ENCODE assay signal across 21 cellular contexts in the genomic region with DNA sequence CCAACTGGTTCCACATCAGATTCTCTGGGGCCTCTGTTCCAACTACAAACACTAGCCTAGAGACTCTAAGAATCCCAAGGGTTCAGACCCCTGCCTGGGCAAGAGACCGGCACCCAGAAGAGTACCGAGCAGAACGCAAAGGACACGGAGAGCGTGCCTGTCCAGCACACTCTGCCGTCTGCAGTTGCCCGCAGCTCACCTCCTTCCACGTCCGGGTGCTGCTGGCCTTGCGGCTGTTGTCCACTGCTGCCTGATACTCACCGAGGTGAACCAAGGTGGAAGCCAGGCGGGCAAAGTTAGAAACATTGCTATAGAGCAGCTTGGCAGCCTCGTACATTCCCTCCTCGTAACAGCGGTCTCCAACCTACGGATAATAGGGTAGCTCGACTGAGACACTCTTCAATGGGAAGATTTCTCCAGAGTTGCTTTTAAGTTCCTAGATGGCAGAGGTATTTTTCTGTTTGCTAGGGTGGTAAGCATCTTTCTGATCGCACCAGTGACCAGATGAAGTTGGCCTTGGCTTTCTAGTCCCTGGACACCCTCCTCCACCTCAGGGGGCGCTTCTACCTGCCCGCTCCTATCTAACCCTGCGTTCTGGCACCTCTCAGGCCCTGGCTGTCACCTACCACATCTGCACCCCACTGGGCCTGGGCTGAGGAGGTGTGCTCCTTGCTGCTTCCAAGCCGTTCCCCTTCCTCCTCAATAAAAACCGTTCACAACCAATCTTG. TPM values are rescaled to one million over a fixed set of nuclear protein-coding genes. Genes with fewer than 3 reads are reported as not detected.
DNase-seq lines count a peak whose midpoint lies in the region; TF ChIP-seq lines count a peak whose summit lies in the region.
"Had no signal": no experiment of that assay in that cellular context is flagged by ENCODE, and none has a peak within 500 bp of the region (broad histone marks: within the 10 kb centered on the region; RNA-seq: fewer than 3 reads in every experiment).

No MANE protein-coding gene starts in this region.

- POLR2A ChIA-PET in RWPE1 (lab: Yijun Ruan, JAX; ENCODE audit: low non-redundant PET), result no interaction called here

- H2AFZ ChIP-seq in osteoblast (ENCODE audit: low read length), result no peak overlapping the region
- H2AFZ ChIP-seq: GM23338 had no signal

- no peaks in the 10 kb centered on the region for H3K79me2 ChIP-seq in osteoblast (ENCODE audit: insufficient read depth, low read length)

- no peaks in the 10 kb centered on the region for H4K20me1 ChIP-seq in osteoblast (ENCODE audit: insufficient read depth, low read length)
- H4K20me1 ChIP-seq: BLaER1 treated with 17β-estradiol and CSF1 and Interleukin-3, amounts not matched to agents 10 nM and 100 nM had no signal

- DNase-seq in RWPE1 (ENCODE audit: low spot score) (no peak), chondrocyte (ENCODE audit: low spot score) (peak; percentile 72), osteoblast (ENCODE audit: insufficient read length, low spot score, missing footprints) (peak; percentile 51), H4 (ENCODE audit: low spot score) (no peak), NCI-H1092 treated with DMSO at 0.1 percent for 48 hours (lab: John Stamatoyannopoulos, UW) (no peak), superior temporal gyrus (ENCODE audit: extremely low spot score) (no peak), COLO668 (lab: John Stamatoyannopoulos, UW; ENCODE audit: unreplicated experiment) (no peak)
- DNase-seq: 8988T; ACHN; AML-193; BE2C; Caco-2; CD4-positive, alpha-beta T cell; DMS153; DND-41; HCEC 1CT had no signal

- no peak overlapping the region for H3K4me2 ChIP-seq in osteoblast (ENCODE audit: insufficient read depth, low read length)
- H3K4me2 ChIP-seq: A549; BLaER1 treated with 17β-estradiol and CSF1 and Interleukin-3, amounts not matched to agents 10 nM and 100 nM; GM23338 had no signal

- H3K27me3 ChIP-seq in osteoblast (ENCODE audit: insufficient read depth, low read length), result no peaks in the 10 kb centered on the region
- H3K27me3 ChIP-seq: BE2C; BLaER1 treated with 17β-estradiol and CSF1 and Interleukin-3, amounts not matched to agents 10 nM and 100 nM had no signal

- H3K4me3 ChIP-seq in osteoblast (ENCODE audit: insufficient read depth, low read length), result no peak overlapping the region
- H3K4me3 ChIP-seq: A549; BLaER1 treated with 17β-estradiol and CSF1 and Interleukin-3, amounts not matched to agents 10 nM and 100 nM; GM23338 had no signal

- no peaks in the 10 kb centered on the region for H3K27me3 Mint-ChIP-seq in chondrocyte (ENCODE audit: low read depth)
- H3K27me3 Mint-ChIP-seq: CD4-positive, alpha-beta T cell had no signal

- H3K4me1 ChIP-seq in osteoblast (ENCODE audit: insufficient read depth, low read length), result no peaks in the 10 kb centered on the region
- H3K4me1 ChIP-seq: A549, BE2C, Caco-2 had no signal

- H3K9me3 Mint-ChIP-seq in chondrocyte (ENCODE audit: low read depth), result no peaks in the 10 kb centered on the region
- H3K9me3 Mint-ChIP-seq: CD4-positive, alpha-beta T cell had no signal

- no peak overlapping the region for H3K27ac Mint-ChIP-seq in chondrocyte (ENCODE audit: unreplicated experiment)
- H3K27ac Mint-ChIP-seq: CD4-positive, alpha-beta T cell; GM23338 had no signal

- no peaks in the 10 kb centered on the region for H3K36me3 ChIP-seq in osteoblast (ENCODE audit: insufficient read depth, low read length)
- H3K36me3 ChIP-seq: BE2C had no signal

- H3K4me3 Mint-ChIP-seq in chondrocyte (ENCODE audit: unreplicated experiment), result no peak overlapping the region
- H3K4me3 Mint-ChIP-seq: CD14-positive monocyte; CD4-positive, alpha-beta T cell; GM23338 had no signal

- peaks cover 36% of the 10 kb centered on the region for H3K36me3 Mint-ChIP-seq in chondrocyte (ENCODE audit: low read depth)

- no peaks in the 10 kb centered on the region for H3K9me3 ChIP-seq in osteoblast (ENCODE audit: low read depth, low read length)
- H3K9me3 ChIP-seq: A549; BE2C; BLaER1 treated with 17β-estradiol and CSF1 and Interleukin-3, amounts not matched to agents 10 nM and 100 nM; Caco-2 had no signal

- CTCF ChIA-PET in RWPE1 (lab: Yijun Ruan, JAX), result no interaction called here

- no peaks in the 10 kb centered on the region for H3K4me1 Mint-ChIP-seq in chondrocyte (ENCODE audit: low read depth)

- H3K27ac ChIP-seq in 22Rv1 (peak overlapping the region; percentile 61), RWPE1 (0 out of 2 replicates have a peak overlapping the region, but pooled peaks have one; percentile 14), osteoblast (ENCODE audit: low read depth, low read length) (no peak overlapping the region)
- H3K27ac ChIP-seq: A549; BLaER1 treated with 17β-estradiol and CSF1 and Interleukin-3, amounts not matched to agents 10 nM and 100 nM had no signal

- no peak for TF ChIP-seq CTCF in 22Rv1 (IDR thresholded peaks at IDR 0.05)
- TF ChIP-seq CTCF in RWPE1 (conservative IDR thresholded peaks at IDR 0.05; ENCODE audit: low read depth), result no peak
- TF ChIP-seq CTCF in chondrocyte (IDR thresholded peaks at IDR 0.05), result no peak
- TF ChIP-seq CTCF in osteoblast (IDR thresholded peaks at IDR 0.05; ENCODE audit: extremely low read depth, low read depth, low read length), result no peak

RNA-seq across cellular contexts. Expression of a gene that starts 22.8 kb away (rescaled TPM):
- total RNA-seq in chondrocyte (101 to 111 TPM (median 107 TPM) in 3 replicates), osteoblast (63.7 and 69.2 TPM in 2 replicates)
- total RNA-seq in H4 (2014; rRNA removed; shearing (Covaris generic)), result 75.0 and 77.8 TPM in 2 replicates

RNA-seq across cellular contexts. Expression of a gene that starts 51.2 kb away (rescaled TPM):
- total RNA-seq in chondrocyte, result not detected in 3 replicates
- total RNA-seq in osteoblast, result not detected in 2 replicates
- total RNA-seq in H4 (2014; rRNA removed; shearing (Covaris generic)), result not detected in 2 replicates
- total RNA-seq: Caco-2; CD4-positive, alpha-beta T cell; GM23338 had no signal

RNA-seq across cellular contexts. Expression of a gene that starts 56.8 kb away (rescaled TPM):
- total RNA-seq in chondrocyte (17.8 to 18.3 TPM (median 18.3 TPM) in 3 replicates), osteoblast (19.4 and 22.1 TPM in 2 replicates)
- 6.2 and 8.9 TPM in 2 replicates for total RNA-seq in H4 (2014; rRNA removed; shearing (Covaris generic))

Comparison
In these comparisons a context has a peak if more than half of its experiments do, and no peak if none do; other contexts are left out.
1. DNase-seq: peak in chondrocyte (single experiment) and osteoblast (single experiment); none in RWPE1 (single experiment), H4 (single experiment), NCI-H1092 treated with DMSO at 0.1 percent for 48 hours (single experiment), superior temporal gyrus (single experiment) and COLO668 (single experiment).